In the genomic region with DNA sequence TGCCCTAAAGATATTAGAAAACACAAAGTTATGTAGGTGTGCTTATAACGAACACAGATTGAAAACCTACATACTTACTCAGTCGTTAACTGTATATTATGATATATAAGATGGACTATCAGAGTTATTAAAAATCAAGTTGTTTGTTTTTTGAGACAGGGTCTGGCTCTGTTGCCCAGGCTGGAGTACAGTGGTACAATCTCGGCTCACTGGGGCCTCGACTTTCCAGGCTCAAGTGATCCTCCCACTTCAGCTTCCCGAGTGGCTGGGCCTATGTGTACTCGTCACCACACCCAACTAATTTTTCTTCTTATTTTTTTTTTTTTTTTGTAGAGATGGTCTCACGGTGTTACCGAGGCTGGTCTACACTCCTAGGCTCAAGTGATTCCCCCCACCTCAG, we compare ENCODE assay signal across 21 cellular contexts.
"Had no signal": no experiment of that assay in that cellular context is flagged by ENCODE, and none has a peak within 500 bp of the region (broad histone marks: within the 10 kb centered on the region; RNA-seq: fewer than 3 reads in every experiment).

No MANE protein-coding gene starts in this region.

- DNase-seq: activated CD4-positive, alpha-beta memory T cell treated with anti-CD3 and anti-CD28 coated beads for 36 hours; activated CD4-positive, alpha-beta T cell treated with anti-CD3 and anti-CD28 coated beads, Interleukin-2, amount 10 ng/mL, durations not matched to agents 7 days and 5 days; activated CD4-positive, CD25-positive, alpha-beta regulatory T cell; activated CD8-positive, alpha-beta memory T cell treated with anti-CD3 and anti-CD28 coated beads for 24 hours; activated gamma-delta T cell treated with Interleukin-2 at 50 U/mL for 16 hours; activated naive CD4-positive, alpha-beta T cell treated with anti-CD3 and anti-CD28 coated beads, Interleukin-2, amount 10 ng/mL, durations not matched to agents 7 days and 5 days; activated naive CD8-positive, alpha-beta T cell treated with anti-CD3 and anti-CD28 coated beads for 36 hours; activated T-cell treated with anti-CD3 and anti-CD28 coated beads, Interleukin-2, amount 50 U/mL, for 72 hours; brain microvascular endothelial cell; caudate nucleus; Karpas-422; NCI-H146; NCI-H187 treated with DMSO at 0.1 percent for 48 hours; NCI-H2081 treated with DMSO at 0.1 percent for 48 hours; Peyer's patch; Right ventricle myocardium superior; SJCRH30; T-helper 2 cell; T1000 had no signal

- H3K4me1 ChIP-seq: Peyer's patch, SJCRH30 had no signal

- H3K9me3 Mint-ChIP-seq: activated CD4-positive, alpha-beta memory T cell treated with anti-CD3 and anti-CD28 coated beads for 36 hours; activated CD4-positive, alpha-beta T cell treated with anti-CD3 and anti-CD28 coated beads, Interleukin-2, amount 10 ng/mL, durations not matched to agents 7 days and 5 days; activated naive CD4-positive, alpha-beta T cell treated with anti-CD3 and anti-CD28 coated beads, Interleukin-2, amount 10 ng/mL, durations not matched to agents 7 days and 5 days; activated naive CD8-positive, alpha-beta T cell treated with anti-CD3 and anti-CD28 coated beads for 36 hours; activated T-cell treated with anti-CD3 and anti-CD28 coated beads, Interleukin-2, amount 50 U/mL, for 72 hours; activated T-helper 2 cell treated with anti-CD3 and anti-CD28 coated beads, Interferon-gamma antibody, Interleukin-2, Interleukin-4, amounts not matched to agents 10 μg/mL and 5 μg/mL and 100 μg/mL, durations not matched to agents 14 hours and 24 hours and 36 hours had no signal

- H3K36me3 Mint-ChIP-seq: activated CD4-positive, alpha-beta memory T cell treated with anti-CD3 and anti-CD28 coated beads for 36 hours; activated naive CD4-positive, alpha-beta T cell treated with anti-CD3 and anti-CD28 coated beads, Interleukin-2, amount 10 ng/mL, durations not matched to agents 7 days and 5 days; activated naive CD8-positive, alpha-beta T cell treated with anti-CD3 and anti-CD28 coated beads for 36 hours had no signal

- ATAC-seq: activated T-cell treated with anti-CD3 and anti-CD28 coated beads, Interleukin-2, amount 50 U/mL, for 72 hours had no signal

- H3K4me3 Mint-ChIP-seq: activated CD4-positive, alpha-beta memory T cell treated with anti-CD3 and anti-CD28 coated beads for 36 hours; activated CD4-positive, alpha-beta T cell treated with anti-CD3 and anti-CD28 coated beads, Interleukin-2, amount 10 ng/mL, durations not matched to agents 7 days and 5 days; activated naive CD4-positive, alpha-beta T cell treated with anti-CD3 and anti-CD28 coated beads, Interleukin-2, amount 10 ng/mL, durations not matched to agents 7 days and 5 days; activated naive CD8-positive, alpha-beta T cell treated with anti-CD3 and anti-CD28 coated beads for 36 hours; activated T-cell treated with anti-CD3 and anti-CD28 coated beads, Interleukin-2, amount 50 U/mL, for 72 hours had no signal

- H3K27ac ChIP-seq: brain microvascular endothelial cell, Peyer's patch, RWPE1, SJCRH30 had no signal

- H3K36me3 ChIP-seq: brain microvascular endothelial cell, Peyer's patch, SJCRH30 had no signal

- H3K4me3 ChIP-seq: Peyer's patch, SJCRH30 had no signal

- H3K27me3 ChIP-seq: brain microvascular endothelial cell, Peyer's patch, SJCRH30 had no signal

- H3K9me3 ChIP-seq: Peyer's patch had no signal

- H3K27me3 Mint-ChIP-seq: activated CD4-positive, alpha-beta memory T cell treated with anti-CD3 and anti-CD28 coated beads for 36 hours; activated naive CD8-positive, alpha-beta T cell treated with anti-CD3 and anti-CD28 coated beads for 36 hours had no signal

- H3K27ac Mint-ChIP-seq: activated CD4-positive, alpha-beta memory T cell treated with anti-CD3 and anti-CD28 coated beads for 36 hours; activated CD4-positive, alpha-beta T cell treated with anti-CD3 and anti-CD28 coated beads, Interleukin-2, amount 10 ng/mL, durations not matched to agents 7 days and 5 days; activated naive CD4-positive, alpha-beta T cell treated with anti-CD3 and anti-CD28 coated beads, Interleukin-2, amount 10 ng/mL, durations not matched to agents 7 days and 5 days; activated naive CD8-positive, alpha-beta T cell treated with anti-CD3 and anti-CD28 coated beads for 36 hours; activated T-cell treated with anti-CD3 and anti-CD28 coated beads, Interleukin-2, amount 50 U/mL, for 72 hours; activated T-helper 2 cell treated with anti-CD3 and anti-CD28 coated beads, Interferon-gamma antibody, Interleukin-2, Interleukin-4, amounts not matched to agents 10 μg/mL and 5 μg/mL and 100 μg/mL, durations not matched to agents 14 hours and 24 hours and 36 hours had no signal
